In genomic region chr21:37219766-37220432, GRCh38 we compare ENCODE assay signal across 8 cellular contexts. TPM values are rescaled to one million over a fixed set of nuclear protein-coding genes. Genes with fewer than 3 reads are reported as not detected.
A peak's percentile ranks its signal among the peaks of the same experiment; 100 is the strongest.
DNase-seq lines count a peak whose midpoint lies in the region; ATAC-seq and TF ChIP-seq lines count a peak whose summit lies in the region.

No MANE protein-coding gene starts in this region.

- TF ChIP-seq CTCF in AG04449 (IDR thresholded peaks at IDR 0.05; ENCODE audit: insufficient read depth, low read length, missing control alignments), result no peak
- TF ChIP-seq CTCF in testis (IDR thresholded peaks at IDR 0.05), result no peak

- H3K4me3 ChIP-seq in AG04449 (ENCODE audit: low read depth, low read length) (peak overlapping the region; percentile 70), testis (peak overlapping the region; percentile 74 to 77)

- intact Hi-C loops in testis (cut with DNase I; ENCODE audit: low total_unique reads), result no loop called here

- peaks cover 42% of the 10 kb centered on the region for H3K36me3 Mint-ChIP-seq in activated CD8-positive, alpha-beta T cell treated with anti-CD3 and anti-CD28 coated beads, Interleukin-2, amount 10 ng/mL, durations not matched to agents 7 days and 5 days (ENCODE audit: low read depth)
- H3K36me3 Mint-ChIP-seq in immature natural killer cell, result peaks cover 0 to 4% (median 4%) of the 10 kb centered on the region in 3 donors

- CTCF ChIA-PET in AG04449 (lab: Yijun Ruan, JAX), result interaction anchor here (1.0 to 1.2 kb wide), 3 partner anchors 13 to 364 kb away, joined by 3 read pairs; no protein-coding TSS in a partner anchor
- CTCF ChIA-PET in activated CD8-positive, alpha-beta T cell treated with anti-CD3 and anti-CD28 coated beads, Interleukin-2, amount 10 ng/mL, durations not matched to agents 7 days and 5 days (lab: Charles Lee), result interaction anchor here (0.9 to 2.1 kb wide), 6 partner anchors 12 to 243 kb away, joined by 3 to 8 read pairs (median 4); partner anchors contain the start of gene VPS26C

- no peaks in the 10 kb centered on the region for H3K36me3 ChIP-seq in testis (ENCODE audit: low read depth, missing control alignments)

- DNase-seq in AG04449 (ENCODE audit: low read depth, low spot score) (no peak), immature natural killer cell (peak; percentile 55 to 64 (median 64)), testis (peak; percentile 12), UCSD-AML1 (lab: John Stamatoyannopoulos, UW; ENCODE audit: unreplicated experiment) (no peak), HPDE6-E6E7 (ENCODE audit: extremely low spot score) (no peak), NCI-H510A treated with DMSO at 0.1 percent for 48 hours (lab: John Stamatoyannopoulos, UW) (no peak)
- peak; percentile 55 for DNase-seq in activated CD8-positive, alpha-beta T cell treated with anti-CD3 and anti-CD28 coated beads, Interleukin-2, amount 10 ng/mL, durations not matched to agents 7 days and 5 days

- H3K27ac Mint-ChIP-seq in activated CD8-positive, alpha-beta T cell treated with anti-CD3 and anti-CD28 coated beads, Interleukin-2, amount 10 ng/mL, durations not matched to agents 7 days and 5 days, result peak overlapping the region; percentile 91
- peak overlapping the region; percentile 82 to 97 (median 94) for H3K27ac Mint-ChIP-seq in immature natural killer cell

- no peaks in the 10 kb centered on the region for H3K9me3 ChIP-seq in testis

- H3K27me3 Mint-ChIP-seq in activated CD8-positive, alpha-beta T cell treated with anti-CD3 and anti-CD28 coated beads, Interleukin-2, amount 10 ng/mL, durations not matched to agents 7 days and 5 days (ENCODE audit: low read depth), result no peaks in the 10 kb centered on the region
- H3K27me3 Mint-ChIP-seq in immature natural killer cell (ENCODE audit: low read depth in 3 of 3), result peaks cover 10 to 20% (median 11%) of the 10 kb centered on the region in 3 donors

- 28 to 39% methylated on average over 13 of the region's 13 CpGs for WGBS in testis, 2 donors

- peak overlapping the region; percentile 88 for H3K4me3 Mint-ChIP-seq in activated CD8-positive, alpha-beta T cell treated with anti-CD3 and anti-CD28 coated beads, Interleukin-2, amount 10 ng/mL, durations not matched to agents 7 days and 5 days
- peak overlapping the region; percentile 84 to 95 (median 89) for H3K4me3 Mint-ChIP-seq in immature natural killer cell

- H3K4me1 ChIP-seq in testis, result peaks cover 4% of the 10 kb centered on the region

- no peak for TF ChIP-seq POLR2A in testis (IDR thresholded peaks at IDR 0.05)

- H3K27me3 ChIP-seq in testis, result no peaks in the 10 kb centered on the region

- peaks cover 51% of the 10 kb centered on the region for H3K4me1 Mint-ChIP-seq in activated CD8-positive, alpha-beta T cell treated with anti-CD3 and anti-CD28 coated beads, Interleukin-2, amount 10 ng/mL, durations not matched to agents 7 days and 5 days (ENCODE audit: low read depth)
- peaks cover 47 to 59% of the 10 kb centered on the region in 2 donors for H3K4me1 Mint-ChIP-seq in immature natural killer cell

- peak overlapping the region; percentile 70 to 80 for H3K27ac ChIP-seq in testis

- ATAC-seq in HG03432 (IDR thresholded peaks at IDR 0.05; ENCODE audit: unreplicated experiment), result peak; percentile 1
- ATAC-seq in activated CD8-positive, alpha-beta T cell treated with anti-CD3 and anti-CD28 coated beads, Interleukin-2, amount 10 ng/mL, durations not matched to agents 7 days and 5 days, result no peak

- H3K9me3 Mint-ChIP-seq in activated CD8-positive, alpha-beta T cell treated with anti-CD3 and anti-CD28 coated beads, Interleukin-2, amount 10 ng/mL, durations not matched to agents 7 days and 5 days (ENCODE audit: insufficient read depth), result peaks cover 3% of the 10 kb centered on the region
- H3K9me3 Mint-ChIP-seq in immature natural killer cell, result no peaks in the 10 kb centered on the region

- POLR2A ChIA-PET in AG04449 (lab: Yijun Ruan, JAX), result no interaction called here
- POLR2A ChIA-PET in activated CD8-positive, alpha-beta T cell treated with anti-CD3 and anti-CD28 coated beads, Interleukin-2, amount 10 ng/mL, durations not matched to agents 7 days and 5 days (lab: Charles Lee), result interaction anchor here (0.6 to 2.0 kb wide), 7 partner anchors 12 to 344 kb away, joined by 3 to 11 read pairs (median 5); partner anchors contain the start of gene VPS26C

RNA-seq across cellular contexts. Expression of gene VPS26C, which starts 47.2 kb away (rescaled TPM):
- total RNA-seq in activated CD8-positive, alpha-beta T cell treated with anti-CD3 and anti-CD28 coated beads, Interleukin-2, amount 10 ng/mL, durations not matched to agents 7 days and 5 days, result 10 to 100 TPM; 96.2 to 98.7 TPM
- polyA plus RNA-seq in immature natural killer cell (10 to 100 TPM; 67.7 to 95.1 (median 90.8) TPM), testis (ENCODE audit: insufficient read depth, low read depth, low replicate concordance) (25.3 TPM)
- 10 to 100 TPM; 46.5 to 48.1 TPM for total RNA-seq in testis

Comparison
In these comparisons a context has a peak if more than half of its experiments do, and no peak if none do; other contexts are left out.
1. DNase-seq: peak in activated CD8-positive, alpha-beta T cell treated with anti-CD3 and anti-CD28 coated beads, Interleukin-2, amount 10 ng/mL, durations not matched to agents 7 days and 5 days (single experiment), immature natural killer cell (3 of 3) and testis (single experiment); none in AG04449 (single experiment), UCSD-AML1 (single experiment), HPDE6-E6E7 (single experiment) and NCI-H510A treated with DMSO at 0.1 percent for 48 hours (single experiment).